In genomic region chr6:27772261-27773001, GRCh38 we compare ENCODE assay signal across 8 cellular contexts.
DNase-seq lines count a peak whose midpoint lies in the region; ATAC-seq, FAIRE-seq and TF ChIP-seq lines count a peak whose summit lies in the region.

No MANE protein-coding gene starts in this region.

- no peak overlapping the region for H3K23ac ChIP-seq in H1 (ENCODE audit: insufficient read length)

- H3K4me1 ChIP-seq in H1 (replicated peaks in 1 of 4; ENCODE audit: control insufficient read depth in 3 of 4, insufficient read depth in 4 of 4, low read length in 3 of 4) (peaks cover 6 to 13% (median 12%) of the 10 kb centered on the region in 4 experiments; a peak in 6 of 7 replicates), mesodermal cell (ENCODE audit: control insufficient read depth, insufficient read depth, low read length, poor library complexity, severe bottlenecking) (no peaks in the 10 kb centered on the region)

- H3K4me3 ChIP-seq in H1 (ENCODE audit: extremely low read depth in 1 of 4, insufficient read depth in 2 of 4, low read depth in 3 of 4, low read length in 4 of 4) (peak overlapping the region; percentile 15 to 59 (median 48); a peak in 7 of 8 replicates), mesodermal cell (ENCODE audit: extremely low read depth, insufficient read depth, low read length, poor library complexity, severe bottlenecking) (peak overlapping the region; percentile 12)

- peaks cover 31 to 64% (median 59%) of the 10 kb centered on the region in 4 experiments for H3K27me3 ChIP-seq in H1 (replicated peaks in 1 of 4; ENCODE audit: control insufficient read depth in 3 of 4, extremely low read depth in 1 of 4, insufficient read depth in 3 of 4, low read length in 3 of 4)

- peak overlapping the region; percentile 42 to 80 for H3K4me2 ChIP-seq in H1 (ENCODE audit: insufficient read depth in 1 of 2, low read depth in 2 of 2, low read length in 2 of 2)

- POLR2A ChIA-PET in activated CD8-positive, alpha-beta T cell treated with anti-CD3 and anti-CD28 coated beads, Interleukin-2, amount 10 ng/mL, durations not matched to agents 7 days and 5 days (lab: Charles Lee): interaction anchor here (0.9 to 2.4 kb wide), 10 partner anchors 13 to 123 kb away, joined by 3 to 15 read pairs (median 6); a partner anchor contains a TSS
- POLR2A ChIA-PET in H1 (lab: Charles Lee; ENCODE audit: partially characterized antibody): interaction anchor here (0.7 to 3.1 kb wide), 13 partner anchors 11 to 625 kb away, joined by 3 to 32 read pairs (median 3); a partner anchor contains a TSS

- H3K27ac Mint-ChIP-seq in activated CD8-positive, alpha-beta T cell treated with anti-CD3 and anti-CD28 coated beads, Interleukin-2, amount 10 ng/mL, durations not matched to agents 7 days and 5 days: peak overlapping the region; percentile 8

- peaks cover 0 to 5% of the 10 kb centered on the region in 2 experiments for H4K20me1 ChIP-seq in H1 (replicated peaks in 1 of 2; ENCODE audit: control insufficient read depth in 1 of 2, insufficient read depth in 2 of 2, low read length in 2 of 2)

- H3K79me2 ChIP-seq in H1 (ENCODE audit: control insufficient read depth in 1 of 2, insufficient read depth in 2 of 2, low read length in 2 of 2): no peaks in the 10 kb centered on the region

- H3K9me3 Mint-ChIP-seq in activated CD8-positive, alpha-beta T cell treated with anti-CD3 and anti-CD28 coated beads, Interleukin-2, amount 10 ng/mL, durations not matched to agents 7 days and 5 days (ENCODE audit: insufficient read depth): no peaks in the 10 kb centered on the region

- H3K27ac ChIP-seq in H1 (ENCODE audit: low read depth, low read length) (no peak overlapping the region), mesodermal cell (ENCODE audit: low read depth, low read length, severe bottlenecking) (no peak overlapping the region)

- no peak overlapping the region for H3K56ac ChIP-seq in H1 (replicated peaks; ENCODE audit: insufficient read length, low read depth, low read length)

- peaks cover 22% of the 10 kb centered on the region for H3K4me1 Mint-ChIP-seq in activated CD8-positive, alpha-beta T cell treated with anti-CD3 and anti-CD28 coated beads, Interleukin-2, amount 10 ng/mL, durations not matched to agents 7 days and 5 days (ENCODE audit: low read depth)

- H3K36me3 Mint-ChIP-seq in activated CD8-positive, alpha-beta T cell treated with anti-CD3 and anti-CD28 coated beads, Interleukin-2, amount 10 ng/mL, durations not matched to agents 7 days and 5 days (ENCODE audit: low read depth): no peaks in the 10 kb centered on the region

- TF ChIP-seq EP300 in H1 (IDR thresholded peaks at IDR 0.05; ENCODE audit: borderline replicate concordance in 1 of 2, low read depth in 2 of 2, low read length in 2 of 2): peak in 1 of 2 experiments; percentile 49; a peak in 1 of 3 replicates

- no peak overlapping the region for H2AK5ac ChIP-seq in H1 (ENCODE audit: low read depth, low read length)

- CTCF ChIA-PET in activated CD8-positive, alpha-beta T cell treated with anti-CD3 and anti-CD28 coated beads, Interleukin-2, amount 10 ng/mL, durations not matched to agents 7 days and 5 days (lab: Charles Lee): interaction anchor here (0.6 to 4.8 kb wide), 36 partner anchors 9 to 1243 kb away, joined by 3 to 66 read pairs (median 3); partner anchors contain the start of gene POM121L2
- CTCF ChIA-PET in H1 (lab: Charles Lee; ENCODE audit: partially characterized antibody): interaction anchor here (0.6 to 6.4 kb wide), 25 partner anchors 9 to 621 kb away, joined by 3 to 102 read pairs (median 4); no protein-coding TSS in a partner anchor

- H2BK15ac ChIP-seq in H1 (ENCODE audit: low read length): no peak overlapping the region

- 10% methylated on average over 33 of the region's 33 CpGs; no CpG with 5 or more reads in 1 of the 2 experiments for WGBS in H1 (ENCODE audit: extremely low coverage in 1 of 2, insufficient coverage in 1 of 2, insufficient read length in 1 of 2, insufficient replicate concordance in 2 of 2, low coverage in 1 of 2, low lambda C conversion rate in 2 of 2, missing lambda C conversion rate in 1 of 2), 2 experiments
- whole genome bisulfite sequencing in mesodermal cell (ENCODE audit: insufficient coverage in 2 of 2), 2 experiments: 3 to 10% methylated on average over 25 of the region's 33 CpGs

- no peak overlapping the region for H3K18ac ChIP-seq in H1 (ENCODE audit: extremely low read depth, low read length)

- peak; percentile 71 for ATAC-seq in HG03521 (IDR thresholded peaks at IDR 0.05; ENCODE audit: unreplicated experiment)
- peak; percentile 100 for ATAC-seq in activated CD8-positive, alpha-beta T cell treated with anti-CD3 and anti-CD28 coated beads, Interleukin-2, amount 10 ng/mL, durations not matched to agents 7 days and 5 days

- peak; percentile 85 to 87 (median 86) for TF ChIP-seq CTCF in H1 (IDR thresholded peaks at IDR 0.05; ENCODE audit: control extremely low read depth in 1 of 3, insufficient read depth in 1 of 3, low read depth in 1 of 3, low read length in 3 of 3)

- H2BK5ac ChIP-seq in H1 (ENCODE audit: low read depth, low read length): no peak overlapping the region

- H3K27me3 Mint-ChIP-seq in activated CD8-positive, alpha-beta T cell treated with anti-CD3 and anti-CD28 coated beads, Interleukin-2, amount 10 ng/mL, durations not matched to agents 7 days and 5 days (ENCODE audit: low read depth): peaks cover 20% of the 10 kb centered on the region

- no peak overlapping the region for H4K8ac ChIP-seq in H1 (ENCODE audit: extremely low read depth, insufficient read depth, low read length)

- H3K9me3 ChIP-seq in H1 (ENCODE audit: insufficient read depth in 2 of 2, low read depth in 1 of 2, low read length in 1 of 2) (peaks cover 0 to 3% of the 10 kb centered on the region in 2 experiments; a peak in 1 of 4 replicates), mesodermal cell (ENCODE audit: control insufficient read depth, low read length) (no peaks in the 10 kb centered on the region)

- no peak overlapping the region for H2BK20ac ChIP-seq in H1 (ENCODE audit: low read length)

- H3K9ac ChIP-seq in H1 (replicated peaks in 1 of 4; ENCODE audit: extremely low read depth in 1 of 4, low read depth in 3 of 4, low read length in 3 of 4): no peak overlapping the region

- H4K5ac ChIP-seq in H1 (ENCODE audit: insufficient read length, low read depth, low read length): no peak overlapping the region

- peak; percentile 75 for DNase-seq in SIG-M5 treated with dmso at 0.1 percent for 504 hours (lab: John Stamatoyannopoulos, UW; ENCODE audit: unreplicated experiment)
- DNase-seq in SIG-M5 (lab: John Stamatoyannopoulos, UW): no peak
- DNase-seq in NCI-H748 treated with DMSO at 0.1 percent for 48 hours (lab: John Stamatoyannopoulos, UW): peak; percentile 90
- peak; percentile 93 for DNase-seq in activated CD8-positive, alpha-beta T cell treated with anti-CD3 and anti-CD28 coated beads, Interleukin-2, amount 10 ng/mL, durations not matched to agents 7 days and 5 days
- peak in 1 of 2 experiments; percentile 94 for DNase-seq in H1 (ENCODE audit: low read depth in 1 of 2, low spot score in 2 of 2)
- peak; percentile 77 to 78 for DNase-seq in stimulated activated CD8-positive, alpha-beta memory T cell treated with anti-CD3 and anti-CD28 coated beads, Interleukin-15, amount 100 ng/mL, for 48 hours (ENCODE audit: low read depth in 2 of 2)

- H3K36me3 ChIP-seq in H1 (ENCODE audit: control insufficient read depth in 2 of 4, insufficient read depth in 4 of 4, low read length in 3 of 4) (no peaks in the 10 kb centered on the region), mesodermal cell (ENCODE audit: control insufficient read depth, insufficient read depth, low read length) (no peaks in the 10 kb centered on the region)

- H3K14ac ChIP-seq in H1 (ENCODE audit: insufficient read length): no peak overlapping the region

- TF ChIP-seq RAD21 in H1 (IDR thresholded peaks at IDR 0.05 in 1 of 2, conservative IDR thresholded peaks at IDR 0.05 in 1 of 2; ENCODE audit: low read depth in 2 of 2, low read length in 2 of 2): peak; percentile 52 to 71

- no peak overlapping the region for H3K4ac ChIP-seq in H1 (replicated peaks; ENCODE audit: insufficient read length, low read depth, low read length)

- no peak overlapping the region for H4K91ac ChIP-seq in H1 (replicated peaks; ENCODE audit: insufficient read length, low read length)

- no peak overlapping the region for H3K4me3 Mint-ChIP-seq in activated CD8-positive, alpha-beta T cell treated with anti-CD3 and anti-CD28 coated beads, Interleukin-2, amount 10 ng/mL, durations not matched to agents 7 days and 5 days

- no peak overlapping the region; the same call in 1 of the 2 replicates for H2AFZ ChIP-seq in H1 (ENCODE audit: low read length)

- H3K79me1 ChIP-seq in H1 (ENCODE audit: low read depth, low read length): no peaks in the 10 kb centered on the region

- H2BK12ac ChIP-seq in H1 (ENCODE audit: low read depth, low read length): no peak overlapping the region; the same call in 1 of the 2 replicates

- TF ChIP-seq POLR2A in H1 (IDR thresholded peaks at IDR 0.05; ENCODE audit: control extremely low read depth in 1 of 2, low read depth in 2 of 2, low read length in 2 of 2): no peak

- H2BK120ac ChIP-seq in H1 (replicated peaks; ENCODE audit: low read depth, low read length): no peak overlapping the region

- FAIRE-seq in H1 (lab: Jason Lieb, UNC): peak; percentile 45

- peaks cover 3% of the 10 kb centered on the region; the same call in 1 of the 2 replicates for H3K23me2 ChIP-seq in H1 (ENCODE audit: low read depth, low read length)

TF ChIP-seq in H1, 55 proteins besides CTCF, POLR2A, EP300 and RAD21 (continues in another document):
- TF ChIP-seq RBBP5 (IDR thresholded peaks at IDR 0.05; ENCODE audit: borderline replicate concordance, low read depth, low read length) (0 out of 2 replicates have a peak, but pooled peaks have one; percentile 37), HDAC2 (IDR thresholded peaks at IDR 0.05; ENCODE audit: borderline replicate concordance in 1 of 2, low read depth in 2 of 2, low read length in 2 of 2) (peak in 1 of 2 experiments; percentile 74; a peak in 1 of 4 replicates), SIN3A (conservative IDR thresholded peaks at IDR 0.05 in 1 of 2, IDR thresholded peaks at IDR 0.05 in 1 of 2; ENCODE audit: low read depth in 1 of 2, low read length in 2 of 2) (peak; percentile 79 to 93; a peak in 2 of 4 replicates), EGR1 (IDR thresholded peaks at IDR 0.05; ENCODE audit: borderline replicate concordance, low read depth, low read length) (no peak), E2F6 (IDR thresholded peaks at IDR 0.05) (peak; percentile 47; the same call in 1 of the 2 replicates), MAX (IDR thresholded peaks at IDR 0.05) (0 out of 2 replicates have a peak, but pooled peaks have one; percentile 29), KDM5A (IDR thresholded peaks at IDR 0.05; ENCODE audit: low read length) (no peak)
